In genomic region chr13:56335775-56336174, GRCh38 we compare ENCODE assay signal across 26 cellular contexts.
"Had no signal": no experiment of that assay in that cellular context is flagged by ENCODE, and none has a peak within 500 bp of the region (broad histone marks: within the 10 kb centered on the region; RNA-seq: fewer than 3 reads in every experiment).

No MANE protein-coding gene starts in this region.

- H3K9me3 ChIP-seq: colonic mucosa, esophagus muscularis mucosa, esophagus squamous epithelium, gastrocnemius medialis, gastroesophageal sphincter had no signal

- H3K27ac ChIP-seq: colonic mucosa, coronary artery, dorsolateral prefrontal cortex, epithelial cell of prostate, esophagus muscularis mucosa, esophagus squamous epithelium, foreskin keratinocyte, gastrocnemius medialis, gastroesophageal sphincter, heart left ventricle, heart right ventricle had no signal

- FAIRE-seq: colon, endothelial cell of umbilical vein had no signal

- H3K4me1 ChIP-seq: colonic mucosa, esophagus muscularis mucosa, esophagus squamous epithelium, foreskin keratinocyte, gastrocnemius medialis, gastroesophageal sphincter, heart left ventricle, heart right ventricle had no signal

- H3K4me3 ChIP-seq: colonic mucosa, coronary artery, dorsolateral prefrontal cortex, esophagus muscularis mucosa, esophagus squamous epithelium, gastrocnemius medialis, gastroesophageal sphincter, heart left ventricle, heart right ventricle had no signal

- DNase-seq: colonic mucosa; cortex of kidney; dermis blood vessel endothelial cell; dorsolateral prefrontal cortex; effector CD4-positive, alpha-beta T cell; effector CD8-positive, alpha-beta T cell; effector memory CD4-positive, alpha-beta T cell; effector memory CD8-positive, alpha-beta T cell; endodermal cell; erythroblast; esophagus squamous epithelium; foreskin fibroblast; foreskin keratinocyte; foreskin melanocyte; gastrocnemius medialis; glutamatergic neuron; head of caudate nucleus; heart left ventricle; heart right ventricle had no signal

- ATAC-seq: effector memory CD8-positive, alpha-beta T cell; esophagus mucosa; foreskin keratinocyte; gastrocnemius medialis; gastroesophageal sphincter; heart left ventricle; heart right ventricle had no signal

- H3K27me3 ChIP-seq: colonic mucosa, esophagus muscularis mucosa, esophagus squamous epithelium, foreskin keratinocyte, gastrocnemius medialis, gastroesophageal sphincter, heart left ventricle, heart right ventricle had no signal

- H3K36me3 ChIP-seq: colonic mucosa, esophagus muscularis mucosa, esophagus squamous epithelium, gastrocnemius medialis, gastroesophageal sphincter, heart left ventricle, heart right ventricle had no signal
